20 cellular contexts compared by ENCODE assay signal in genomic region chr12:31828057-31828456, GRCh38.
A peak's percentile ranks its signal among the peaks of the same experiment; 100 is the strongest.
DNase-seq lines count a peak whose midpoint lies in the region; ATAC-seq and TF ChIP-seq lines count a peak whose summit lies in the region.
"Had no signal": no experiment of that assay in that cellular context is flagged by ENCODE, and none has a peak within 500 bp of the region (broad histone marks: within the 10 kb centered on the region; RNA-seq: fewer than 3 reads in every experiment).

No MANE protein-coding gene starts in this region.

- H3K4me1 Mint-ChIP-seq in activated naive CD4-positive, alpha-beta T cell treated with anti-CD3 and anti-CD28 coated beads, Interleukin-2, amount 50 U/mL, for 24 hours: peaks cover 61% of the 10 kb centered on the region
- H3K4me1 Mint-ChIP-seq in activated T-helper 1 cell treated with anti-CD3 and anti-CD28 coated beads, Interleukin-12 subunit alpha, Interleukin-12 subunit beta, Interleukin-2, Interleukin-4 antibody, amounts not matched to agents 30 ng/mL and 10 ng/mL and 1 ng/mL, durations not matched to agents 14 hours and 24 hours and 36 hours (ENCODE audit: low read depth): peaks cover 15% of the 10 kb centered on the region

- intact Hi-C loops in activated T-helper 1 cell treated with anti-CD3 and anti-CD28 coated beads, Interleukin-12 subunit alpha, Interleukin-12 subunit beta, Interleukin-2, Interleukin-4 antibody, amounts not matched to agents 30 ng/mL and 10 ng/mL and 1 ng/mL, durations not matched to agents 14 hours and 24 hours and 36 hours (cut with micrococcal nuclease): no loop called here
- intact Hi-C loops in left ventricle myocardium inferior (cut with micrococcal nuclease): no loop called here

- H3K4me3 ChIP-seq in left ventricle myocardium inferior: no peak overlapping the region
- H3K4me3 ChIP-seq: HAP-1 had no signal

- no peaks in the 10 kb centered on the region for H3K27me3 Mint-ChIP-seq in activated naive CD4-positive, alpha-beta T cell treated with anti-CD3 and anti-CD28 coated beads, Interleukin-2, amount 50 U/mL, for 24 hours
- H3K27me3 Mint-ChIP-seq in activated T-helper 1 cell treated with anti-CD3 and anti-CD28 coated beads, Interleukin-12 subunit alpha, Interleukin-12 subunit beta, Interleukin-2, Interleukin-4 antibody, amounts not matched to agents 30 ng/mL and 10 ng/mL and 1 ng/mL, durations not matched to agents 14 hours and 24 hours and 36 hours (ENCODE audit: insufficient read depth): no peaks in the 10 kb centered on the region

- no peak for ATAC-seq in HG03520 (IDR thresholded peaks at IDR 0.05; ENCODE audit: unreplicated experiment)
- ATAC-seq in GM19455 (IDR thresholded peaks at IDR 0.05; ENCODE audit: unreplicated experiment): no peak

- peak overlapping the region; percentile 36 for H3K27ac Mint-ChIP-seq in activated naive CD4-positive, alpha-beta T cell treated with anti-CD3 and anti-CD28 coated beads, Interleukin-2, amount 50 U/mL, for 24 hours
- H3K27ac Mint-ChIP-seq in activated T-helper 1 cell treated with anti-CD3 and anti-CD28 coated beads, Interleukin-12 subunit alpha, Interleukin-12 subunit beta, Interleukin-2, Interleukin-4 antibody, amounts not matched to agents 30 ng/mL and 10 ng/mL and 1 ng/mL, durations not matched to agents 14 hours and 24 hours and 36 hours: peak overlapping the region; percentile 71
- H3K27ac Mint-ChIP-seq: CD14-positive monocyte had no signal

- no peaks in the 10 kb centered on the region for H3K4me1 ChIP-seq in left ventricle myocardium inferior
- H3K4me1 ChIP-seq: HAP-1 had no signal

- H3K4me3 Mint-ChIP-seq in activated naive CD4-positive, alpha-beta T cell treated with anti-CD3 and anti-CD28 coated beads, Interleukin-2, amount 50 U/mL, for 24 hours: no peak overlapping the region
- no peak overlapping the region for H3K4me3 Mint-ChIP-seq in activated T-helper 1 cell treated with anti-CD3 and anti-CD28 coated beads, Interleukin-12 subunit alpha, Interleukin-12 subunit beta, Interleukin-2, Interleukin-4 antibody, amounts not matched to agents 30 ng/mL and 10 ng/mL and 1 ng/mL, durations not matched to agents 14 hours and 24 hours and 36 hours
- H3K4me3 Mint-ChIP-seq: CD14-positive monocyte had no signal

- H3K27me3 ChIP-seq in left ventricle myocardium inferior (ENCODE audit: low read depth): no peaks in the 10 kb centered on the region

- H3K9me3 ChIP-seq in left ventricle myocardium inferior (replicated peaks): peaks cover 38% of the 10 kb centered on the region
- H3K9me3 ChIP-seq: HAP-1 had no signal

- no peaks in the 10 kb centered on the region for H3K36me3 ChIP-seq in left ventricle myocardium inferior
- H3K36me3 ChIP-seq: HAP-1 had no signal

- DNase-seq in activated naive CD4-positive, alpha-beta T cell treated with Interleukin-2 at 50 U/mL for 16 hours: no peak
- DNase-seq in activated T-helper 1 cell treated with anti-CD3 and anti-CD28 coated beads, Interleukin-12 subunit alpha, Interleukin-12 subunit beta, Interleukin-2, Interleukin-4 antibody, amounts not matched to agents 30 ng/mL and 10 ng/mL and 1 ng/mL, durations not matched to agents 14 hours and 24 hours and 36 hours (ENCODE audit: low spot score): no peak
- DNase-seq in islet precursor cell (peak; percentile 0), left ventricle myocardium inferior (no peak)
- DNase-seq: AML-193, Calu3, DMS53, NCI-H1105 treated with DMSO at 0.1 percent for 48 hours, NCI-H1694 treated with DMSO at 0.1 percent for 48 hours, NCI-H2107, NCI-H2227 treated with DMSO at 0.1 percent for 48 hours, NCI-H524, RPMI8226, SIG-M5 had no signal

- H3K36me3 Mint-ChIP-seq in activated naive CD4-positive, alpha-beta T cell treated with anti-CD3 and anti-CD28 coated beads, Interleukin-2, amount 50 U/mL, for 24 hours: peaks cover 15% of the 10 kb centered on the region
- peaks cover 27% of the 10 kb centered on the region for H3K36me3 Mint-ChIP-seq in activated T-helper 1 cell treated with anti-CD3 and anti-CD28 coated beads, Interleukin-12 subunit alpha, Interleukin-12 subunit beta, Interleukin-2, Interleukin-4 antibody, amounts not matched to agents 30 ng/mL and 10 ng/mL and 1 ng/mL, durations not matched to agents 14 hours and 24 hours and 36 hours (ENCODE audit: low read depth)

- peaks cover 14% of the 10 kb centered on the region for H3K9me3 Mint-ChIP-seq in activated naive CD4-positive, alpha-beta T cell treated with anti-CD3 and anti-CD28 coated beads, Interleukin-2, amount 50 U/mL, for 24 hours
- peaks cover 64% of the 10 kb centered on the region for H3K9me3 Mint-ChIP-seq in activated T-helper 1 cell treated with anti-CD3 and anti-CD28 coated beads, Interleukin-12 subunit alpha, Interleukin-12 subunit beta, Interleukin-2, Interleukin-4 antibody, amounts not matched to agents 30 ng/mL and 10 ng/mL and 1 ng/mL, durations not matched to agents 14 hours and 24 hours and 36 hours

- H3K27ac ChIP-seq in left ventricle myocardium inferior (replicated peaks): no peak overlapping the region
- H3K27ac ChIP-seq: HL-60 had no signal

- TF ChIP-seq CTCF in left ventricle myocardium inferior (IDR thresholded peaks at IDR 0.05; ENCODE audit: borderline replicate concordance): no peak
